9 cellular contexts compared by ENCODE assay signal in the genomic region with DNA sequence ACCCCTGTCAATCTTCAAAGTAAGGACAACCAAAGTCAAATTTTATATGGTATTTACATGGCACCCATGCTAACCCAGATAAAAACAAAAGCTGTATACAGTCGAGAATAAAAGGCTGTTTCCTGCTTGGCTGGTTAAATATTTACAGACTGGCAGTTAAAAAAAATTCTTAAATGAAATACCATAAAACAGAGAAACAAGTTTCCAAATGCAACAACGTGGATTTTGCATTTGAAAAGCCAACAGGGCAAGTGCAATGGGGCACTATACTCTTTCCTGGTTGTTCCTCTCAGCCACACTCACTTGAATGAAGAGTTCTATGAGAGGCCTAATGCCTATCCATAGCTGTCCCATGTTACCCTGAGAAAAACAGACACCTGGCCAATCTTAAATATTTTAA. TPM values are rescaled to one million over a fixed set of nuclear protein-coding genes. Genes with fewer than 3 reads are reported as not detected.
A peak's percentile ranks its signal among the peaks of the same experiment; 100 is the strongest.
DNase-seq lines count a peak whose midpoint lies in the region; ATAC-seq and TF ChIP-seq lines count a peak whose summit lies in the region.
"Had no signal": no experiment of that assay in that cellular context is flagged by ENCODE, and none has a peak within 500 bp of the region (broad histone marks: within the 10 kb centered on the region; RNA-seq: fewer than 3 reads in every experiment).

No MANE protein-coding gene starts in this region.

- H3K4me1 ChIP-seq in mammary epithelial cell (ENCODE audit: insufficient read depth, low read length) (peaks cover 27% of the 10 kb centered on the region), PC-3 (ENCODE audit: insufficient read depth, low read length) (peaks cover 34% of the 10 kb centered on the region), transverse colon (peaks cover 16 to 64% (median 41%) of the 10 kb centered on the region in 4 donors)

- H3K4me2 ChIP-seq in mammary epithelial cell (ENCODE audit: insufficient read depth, low read depth, low read length) (no peak overlapping the region), PC-3 (ENCODE audit: low read length) (no peak overlapping the region)

- dilution Hi-C loops in mammary epithelial cell (cut with HindIII; ENCODE audit: low sequenced_read_pairs) = no loop called here

- intact Hi-C loops in MCF 10A (cut with micrococcal nuclease) = no loop called here
- intact Hi-C loops in mammary epithelial cell (cut with micrococcal nuclease) = no loop called here
- intact Hi-C loops in PC-3 (cut with micrococcal nuclease) = loop anchor here (5.0 kb wide), 1 partner anchor 714 kb away; no protein-coding TSS in a partner anchor
- intact Hi-C loops in transverse colon (cut with DNase I; ENCODE audit: low total_unique reads) = no loop called here

- H3K4me3 Mint-ChIP-seq in MCF 10A (ENCODE audit: unreplicated experiment) = no peak overlapping the region
- H3K4me3 Mint-ChIP-seq: B cell had no signal

- H2AFZ ChIP-seq in mammary epithelial cell (ENCODE audit: low read depth, low read length) (no peak overlapping the region), PC-3 (ENCODE audit: low read length) (0 out of 2 replicates have a peak overlapping the region, but pooled peaks have one; percentile 17)

- TF ChIP-seq EP300 in transverse colon (IDR thresholded peaks at IDR 0.05; ENCODE audit: low read depth) = no peak

- H3K27ac ChIP-seq in mammary epithelial cell (ENCODE audit: insufficient read depth, low read depth, low read length) = no peak overlapping the region
- H3K27ac ChIP-seq in PC-3 (ENCODE audit: low read length) = no peak overlapping the region
- H3K27ac ChIP-seq in layer of hippocampus (ENCODE audit: low read depth, low read length) = peak overlapping the region; percentile 64
- H3K27ac ChIP-seq in transverse colon = peak overlapping the region; percentile 100

- 38% methylated on average over 1 of the region's 2 CpGs for WGBS in mammary epithelial cell (ENCODE audit: low coverage, missing lambda C conversion rate)
- 46 to 47% methylated on average over 2 of the region's 2 CpGs for WGBS in transverse colon (ENCODE audit: low coverage in 1 of 2), 2 donors

- H3K9ac ChIP-seq in mammary epithelial cell (ENCODE audit: insufficient read depth, low read length) (no peak overlapping the region), PC-3 (ENCODE audit: low read length) (no peak overlapping the region)

- TF ChIP-seq POLR2A in transverse colon (IDR thresholded peaks at IDR 0.05) = peak; percentile 51

- no TSS peak for BruUV-seq in MCF 10A (replicated peaks; lab: Mats Ljungman, UMichigan)
- no TSS peak for BruUV-seq in mammary epithelial cell (replicated peaks; lab: Mats Ljungman, UMichigan)
- BruUV-seq in PC-3 (replicated peaks; lab: Mats Ljungman, UMichigan) = no TSS peak

- H3K36me3 Mint-ChIP-seq in MCF 10A (ENCODE audit: insufficient read depth, unreplicated experiment) = peaks cover 10% of the 10 kb centered on the region

- no peaks in the 10 kb centered on the region for H3K9me3 ChIP-seq in mammary epithelial cell (replicated peaks; ENCODE audit: insufficient read depth, low read length)
- no peaks in the 10 kb centered on the region for H3K9me3 ChIP-seq in PC-3 (ENCODE audit: low read length)
- H3K9me3 ChIP-seq in transverse colon = no peaks in the 10 kb centered on the region

- H3K9me3 Mint-ChIP-seq in MCF 10A (ENCODE audit: unreplicated experiment) = no peaks in the 10 kb centered on the region

- H3K27me3 ChIP-seq in mammary epithelial cell (ENCODE audit: insufficient read depth, low read length) (no peaks in the 10 kb centered on the region), PC-3 (ENCODE audit: low read length) (no peaks in the 10 kb centered on the region), layer of hippocampus (ENCODE audit: control insufficient read depth, insufficient read depth, low read length) (no peaks in the 10 kb centered on the region), transverse colon (no peaks in the 10 kb centered on the region)

- H3K27ac Mint-ChIP-seq in MCF 10A (ENCODE audit: low read depth, unreplicated experiment) = peak overlapping the region; percentile 39
- H3K27ac Mint-ChIP-seq: B cell had no signal

- TF ChIP-seq CTCF in MCF 10A (IDR thresholded peaks at IDR 0.05; ENCODE audit: unreplicated experiment) (no peak), mammary epithelial cell (conservative IDR thresholded peaks at IDR 0.05 in 1 of 2, IDR thresholded peaks at IDR 0.05 in 1 of 2; ENCODE audit: extremely low read depth in 1 of 2, insufficient read depth in 1 of 2, low read depth in 1 of 2, low read length in 2 of 2) (no peak), PC-3 (conservative IDR thresholded peaks at IDR 0.05; ENCODE audit: low read depth, low read length) (no peak), transverse colon (IDR thresholded peaks at IDR 0.05) (no peak)

- CTCF ChIA-PET in MCF 10A (lab: Yijun Ruan, JAX) = interaction anchor here (0.6 kb wide), 1 partner anchor 442 kb away, joined by 3 read pairs; no protein-coding TSS in a partner anchor
- CTCF ChIA-PET in mammary epithelial cell (lab: Charles Lee; ENCODE audit: low non-redundant PET) = no interaction called here
- CTCF ChIA-PET in PC-3 (lab: Charles Lee) = interaction anchor here (0.6 kb wide), 1 partner anchor 9 kb away, joined by 3 read pairs; no protein-coding TSS in a partner anchor

- POLR2A ChIA-PET in MCF 10A (lab: Yijun Ruan, JAX) = interaction anchor here (0.7 to 6.8 kb wide), 4 partner anchors 62 to 564 kb away, joined by 3 to 90 read pairs (median 5); partner anchors contain the start of gene GPD2
- POLR2A ChIA-PET in PC-3 (lab: Charles Lee; ENCODE audit: unreplicated experiment) = no interaction called here

- H3K79me2 ChIP-seq in mammary epithelial cell (ENCODE audit: insufficient read depth, low read length) (peaks cover 6% of the 10 kb centered on the region), PC-3 (ENCODE audit: low read length) (no peaks in the 10 kb centered on the region)

- no peak for DNase-seq in MCF 10A (ENCODE audit: unreplicated experiment)
- DNase-seq in mammary epithelial cell = no peak
- DNase-seq in PC-3 = no peak
- DNase-seq in transverse colon = peak; percentile 42
- no peak for DNase-seq in NCI-H2081 treated with DMSO at 0.1 percent for 48 hours (lab: John Stamatoyannopoulos, UW)
- no peak for DNase-seq in DMS114 treated with DMSO at 0.1 percent for 48 hours (lab: John Stamatoyannopoulos, UW; ENCODE audit: unreplicated experiment)

- H3K36me3 ChIP-seq in mammary epithelial cell (ENCODE audit: insufficient read depth, low read length) = no peaks in the 10 kb centered on the region
- no peaks in the 10 kb centered on the region for H3K36me3 ChIP-seq in PC-3 (ENCODE audit: low read depth, low read length)
- H3K36me3 ChIP-seq in transverse colon = no peaks in the 10 kb centered on the region

- H3K27me3 Mint-ChIP-seq in MCF 10A (ENCODE audit: insufficient read depth, unreplicated experiment) = no peaks in the 10 kb centered on the region
- H3K27me3 Mint-ChIP-seq: B cell had no signal

- H3F3A ChIP-seq in PC-3 (ENCODE audit: low read length, unreplicated experiment) = no peaks in the 10 kb centered on the region

- no peaks in the 10 kb centered on the region for H3K9me2 ChIP-seq in PC-3 (replicated peaks; ENCODE audit: low read length)

- in situ Hi-C loops in mammary epithelial cell (cut with MboI; ENCODE audit: low sequenced_read_pairs in 2 of 2) = loop anchor here in 1 of 2 donors (25.0 kb wide), 2 partner anchors 99 to 549 kb away; partner anchors contain the start of gene GPD2
- in situ Hi-C loops in transverse colon (cut with MboI; ENCODE audit: low pct_ligation_motif_present in 1 of 4, low pct_unique_long_range_greater_than_20kb in 1 of 4, low sequenced_read_pairs in 3 of 4) = loop anchor here in 3 of 4 donors (25.0 kb wide), 2 partner anchors 99 to 249 kb away; partner anchors contain the start of gene GPD2 (in 2 of the 3)

- H3K4me3 ChIP-seq in mammary epithelial cell (replicated peaks in 1 of 3; ENCODE audit: insufficient read depth in 1 of 3, low read depth in 2 of 3, low read length in 3 of 3) (no peak overlapping the region), PC-3 (ENCODE audit: low read length) (no peak overlapping the region), transverse colon (no peak overlapping the region)

- ATAC-seq in PC-3 (no peak), HG03108 (IDR thresholded peaks at IDR 0.05; ENCODE audit: unreplicated experiment) (no peak)

- peaks cover 12% of the 10 kb centered on the region for H3K4me1 Mint-ChIP-seq in MCF 10A (ENCODE audit: insufficient read depth, unreplicated experiment)

- no peaks in the 10 kb centered on the region for H4K20me1 ChIP-seq in mammary epithelial cell (ENCODE audit: insufficient read depth, low read length)
- no peaks in the 10 kb centered on the region for H4K20me1 ChIP-seq in PC-3 (ENCODE audit: low read length)

RNA-seq across cellular contexts. Expression of gene NR4A2, which starts 6.1 kb away (rescaled TPM):
- total RNA-seq in MCF 10A (2022) = 1.4 and 2.6 TPM in 2 replicates
- 1 to 10 TPM in 1 of 2 donors, under 1 TPM in 1; 0.50 to 1.3 TPM for total RNA-seq in mammary epithelial cell
- polyA plus RNA-seq in mammary epithelial cell = 0.26 TPM
- not detected for polyA minus RNA-seq in mammary epithelial cell
- total RNA-seq in PC-3 (2014; rRNA removed) = 12.0 and 13.8 TPM in 2 replicates
- total RNA-seq in transverse colon = 1 to 10 TPM; 2.9 to 7.4 (median 4.1) TPM

Comparison
In these comparisons a context has a peak if more than half of its experiments do, and no peak if none do; other contexts are left out.
1. H3K27ac ChIP-seq: peak in layer of hippocampus (single experiment) and transverse colon (4 of 4); none in mammary epithelial cell (single experiment) and PC-3 (single experiment).